ENCODE assay signal across 9 cellular contexts in the genomic region with DNA sequence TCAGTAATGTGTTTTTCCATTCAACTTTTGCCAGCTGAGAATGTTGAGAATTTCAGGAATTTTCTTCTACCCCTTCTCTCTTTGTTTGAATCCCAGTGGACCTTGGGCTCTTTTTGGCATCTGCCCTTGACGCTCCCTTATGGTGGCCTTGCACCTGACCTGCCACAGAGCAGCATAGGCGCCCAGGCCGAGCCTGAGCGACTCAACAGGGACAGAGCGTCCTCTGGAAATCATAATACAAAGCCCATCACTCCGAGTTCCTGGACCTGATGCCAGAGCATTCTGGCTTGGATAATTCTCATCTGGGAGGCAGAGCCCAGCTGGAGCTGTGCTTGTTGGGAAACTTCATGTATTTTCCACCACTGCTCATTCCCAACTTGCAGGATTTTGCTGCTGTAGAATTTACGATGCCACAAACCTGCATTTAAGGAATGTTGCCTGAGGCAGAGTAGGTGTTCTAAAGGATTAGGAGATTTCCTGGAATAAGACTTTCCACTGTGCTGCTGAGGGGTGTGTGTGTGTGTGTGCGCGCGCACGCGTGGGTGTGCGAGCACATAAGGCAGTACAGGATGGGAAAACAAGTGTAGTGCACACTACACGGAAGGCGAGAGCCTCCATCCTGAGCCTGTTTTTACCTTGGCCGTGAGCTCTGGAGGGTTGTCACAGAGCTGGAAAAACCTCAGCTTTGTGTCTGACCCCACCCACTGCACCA.
DNase-seq lines count a peak whose midpoint lies in the region; ATAC-seq, FAIRE-seq and TF ChIP-seq lines count a peak whose summit lies in the region.
"Had no signal": no experiment of that assay in that cellular context is flagged by ENCODE, and none has a peak within 500 bp of the region (broad histone marks: within the 10 kb centered on the region; RNA-seq: fewer than 3 reads in every experiment).

No MANE protein-coding gene starts in this region.

- no peak for FAIRE-seq in HTR-8/SVneo (lab: Jason Lieb, UNC)

- ATAC-seq in sciatic nerve, result peak; percentile 78
- no peak for ATAC-seq in HG02884 (IDR thresholded peaks at IDR 0.05; ENCODE audit: unreplicated experiment)
- ATAC-seq in HG03571 (IDR thresholded peaks at IDR 0.05; ENCODE audit: unreplicated experiment), result no peak

- peak overlapping the region; percentile 16 for H3K4me3 Mint-ChIP-seq in chondrocyte (ENCODE audit: unreplicated experiment)
- no peak overlapping the region for H3K4me3 Mint-ChIP-seq in type B pancreatic cell
- H3K4me3 Mint-ChIP-seq: activated naive CD8-positive, alpha-beta T cell treated with anti-CD3 and anti-CD28 coated beads for 36 hours had no signal

- DNase-seq in H4 (ENCODE audit: low spot score) (peak; percentile 34), chondrocyte (ENCODE audit: low spot score) (no peak), inferior parietal cortex (ENCODE audit: extremely low spot score) (peak; percentile 62), sciatic nerve (ENCODE audit: low spot score) (no peak), type B pancreatic cell (ENCODE audit: extremely low spot score, unreplicated experiment) (no peak), HTR-8/SVneo (ENCODE audit: insufficient read length, low spot score) (no peak)
- DNase-seq: activated naive CD8-positive, alpha-beta T cell treated with anti-CD3 and anti-CD28 coated beads for 36 hours had no signal

- intact Hi-C loops in sciatic nerve (cut with DNase I), result no loop called here

- peak; percentile 27 for TF ChIP-seq CTCF in chondrocyte (IDR thresholded peaks at IDR 0.05)
- TF ChIP-seq CTCF in type B pancreatic cell (conservative IDR thresholded peaks at IDR 0.05), result no peak

- H3K36me3 Mint-ChIP-seq in chondrocyte (ENCODE audit: low read depth) (peaks cover 6% of the 10 kb centered on the region), type B pancreatic cell (no peaks in the 10 kb centered on the region)
- H3K36me3 Mint-ChIP-seq: activated naive CD8-positive, alpha-beta T cell treated with anti-CD3 and anti-CD28 coated beads for 36 hours had no signal

- H3K9me3 Mint-ChIP-seq in chondrocyte (ENCODE audit: low read depth), result peaks cover 2% of the 10 kb centered on the region
- no peaks in the 10 kb centered on the region for H3K9me3 Mint-ChIP-seq in type B pancreatic cell

- peak overlapping the region; percentile 96 for H3K27ac Mint-ChIP-seq in chondrocyte (ENCODE audit: unreplicated experiment)
- no peak overlapping the region for H3K27ac Mint-ChIP-seq in type B pancreatic cell
- H3K27ac Mint-ChIP-seq: activated naive CD8-positive, alpha-beta T cell treated with anti-CD3 and anti-CD28 coated beads for 36 hours had no signal

- H3K27me3 Mint-ChIP-seq in chondrocyte (ENCODE audit: low read depth) (no peaks in the 10 kb centered on the region), type B pancreatic cell (no peaks in the 10 kb centered on the region)
- H3K27me3 Mint-ChIP-seq: activated naive CD8-positive, alpha-beta T cell treated with anti-CD3 and anti-CD28 coated beads for 36 hours had no signal

- H3K4me1 Mint-ChIP-seq in chondrocyte (ENCODE audit: low read depth), result peaks cover 67% of the 10 kb centered on the region
- H3K4me1 Mint-ChIP-seq in type B pancreatic cell (ENCODE audit: unreplicated experiment), result peaks cover 22% of the 10 kb centered on the region
- H3K4me1 Mint-ChIP-seq: activated naive CD8-positive, alpha-beta T cell treated with anti-CD3 and anti-CD28 coated beads for 36 hours had no signal

Comparison
In these comparisons a context has a peak if more than half of its experiments do, and no peak if none do; other contexts are left out.
1. DNase-seq: peak in H4 (single experiment) and inferior parietal cortex (single experiment); none in chondrocyte (single experiment), sciatic nerve (single experiment), type B pancreatic cell (single experiment) and HTR-8/SVneo (single experiment).